1 cellular context compared by ENCODE assay signal in the genomic region with DNA sequence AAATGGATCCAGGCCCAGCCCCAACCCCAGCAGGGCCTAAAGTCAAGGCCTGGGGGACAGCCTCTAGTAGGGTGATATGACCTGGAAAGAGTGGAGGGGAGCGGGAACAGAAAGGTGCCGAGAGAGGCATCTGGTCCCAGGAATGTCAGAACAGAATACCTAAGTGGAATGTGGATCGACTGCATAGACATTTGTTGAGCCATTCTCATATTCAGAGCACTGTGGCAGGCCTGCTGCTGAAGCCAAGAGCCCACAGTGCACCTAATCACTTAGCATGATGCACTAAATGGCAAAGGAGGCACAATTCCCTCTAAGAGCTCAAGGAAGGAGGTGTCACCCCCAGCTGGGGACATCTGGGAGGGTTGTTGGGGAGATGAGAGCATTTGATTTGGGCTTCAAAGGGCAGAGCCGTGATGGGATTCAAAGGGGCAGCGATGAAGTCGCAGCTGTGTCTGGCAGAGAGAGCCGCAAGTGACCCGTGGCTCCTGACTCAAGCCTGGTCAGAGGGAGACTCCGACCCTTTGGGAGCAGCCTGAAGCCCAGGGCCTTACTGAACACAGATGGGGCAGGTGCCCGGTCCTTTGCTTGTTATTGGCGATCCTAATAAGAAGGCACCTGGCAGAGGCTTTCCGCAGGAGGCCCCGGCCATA.
TF ChIP-seq lines count a peak whose summit lies in the region.

No MANE protein-coding gene starts in this region.

TF ChIP-seq in Ishikawa, 13 proteins besides CTCF, POLR2A, EP300 and RAD21 (continued from another document):
- TF ChIP-seq YY1 (IDR thresholded peaks at IDR 0.05; ENCODE audit: low read depth) (no peak), CREB1 (IDR thresholded peaks at IDR 0.05; ENCODE audit: low read depth) (no peak)
